Comparison of ENCODE assay signal across 1 cellular context in the genomic region with DNA sequence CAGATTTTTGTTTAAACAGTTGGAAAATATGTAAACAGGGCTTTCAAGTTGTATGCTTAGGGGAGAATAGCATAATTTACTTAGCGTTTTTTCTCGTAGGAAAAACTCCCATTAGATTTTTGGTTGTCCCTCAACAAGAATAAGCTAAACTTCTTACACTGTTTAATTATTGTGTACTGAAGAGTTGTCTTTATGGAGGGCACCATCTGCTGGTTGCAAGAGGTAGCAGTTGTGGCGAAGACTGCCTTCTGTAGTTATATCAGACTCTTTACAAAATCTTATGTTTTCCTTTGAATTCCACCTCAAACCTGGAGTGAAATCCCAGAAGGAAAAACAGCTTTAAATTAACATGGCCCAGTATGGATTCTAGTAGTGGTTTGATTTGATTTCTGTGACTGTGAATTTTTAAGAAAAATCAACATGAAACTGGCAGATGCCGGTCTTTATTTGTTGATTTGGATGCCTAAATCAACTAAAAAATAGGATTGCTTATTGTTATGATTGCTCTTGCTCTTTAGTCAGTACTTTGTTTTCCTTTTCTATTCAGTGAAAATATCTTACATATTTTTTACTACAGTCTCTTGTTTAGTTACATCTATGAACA.
TF ChIP-seq lines count a peak whose summit lies in the region.

No MANE protein-coding gene starts in this region.

TF ChIP-seq in HCT116, 20 proteins besides CTCF, POLR2A, EP300 and RAD21 (continued from another document):
- TF ChIP-seq EGR1 (IDR thresholded peaks at IDR 0.05; ENCODE audit: low read depth) (no peak), CEBPB (IDR thresholded peaks at IDR 0.05; ENCODE audit: low read depth) (no peak), TCF7L2 (IDR thresholded peaks at IDR 0.05; ENCODE audit: borderline replicate concordance, extremely low read depth, insufficient read depth, insufficient read length) (no peak), CBX3 (IDR thresholded peaks at IDR 0.05; ENCODE audit: low read depth) (no peak), FOSL1 (IDR thresholded peaks at IDR 0.05; ENCODE audit: low read depth) (no peak), ELF1 (IDR thresholded peaks at IDR 0.05; ENCODE audit: borderline replicate concordance, low read depth) (no peak), EZH2 (IDR thresholded peaks at IDR 0.05) (no peak), YY1 (IDR thresholded peaks at IDR 0.05; ENCODE audit: extremely low read depth, insufficient replicate concordance, low read depth, low read length) (no peak), ZNF274 (IDR thresholded peaks at IDR 0.05; ENCODE audit: low read depth, low read length) (no peak), ZFX (IDR thresholded peaks at IDR 0.05) (no peak)
- TF ChIP-seq, protein P1, sequence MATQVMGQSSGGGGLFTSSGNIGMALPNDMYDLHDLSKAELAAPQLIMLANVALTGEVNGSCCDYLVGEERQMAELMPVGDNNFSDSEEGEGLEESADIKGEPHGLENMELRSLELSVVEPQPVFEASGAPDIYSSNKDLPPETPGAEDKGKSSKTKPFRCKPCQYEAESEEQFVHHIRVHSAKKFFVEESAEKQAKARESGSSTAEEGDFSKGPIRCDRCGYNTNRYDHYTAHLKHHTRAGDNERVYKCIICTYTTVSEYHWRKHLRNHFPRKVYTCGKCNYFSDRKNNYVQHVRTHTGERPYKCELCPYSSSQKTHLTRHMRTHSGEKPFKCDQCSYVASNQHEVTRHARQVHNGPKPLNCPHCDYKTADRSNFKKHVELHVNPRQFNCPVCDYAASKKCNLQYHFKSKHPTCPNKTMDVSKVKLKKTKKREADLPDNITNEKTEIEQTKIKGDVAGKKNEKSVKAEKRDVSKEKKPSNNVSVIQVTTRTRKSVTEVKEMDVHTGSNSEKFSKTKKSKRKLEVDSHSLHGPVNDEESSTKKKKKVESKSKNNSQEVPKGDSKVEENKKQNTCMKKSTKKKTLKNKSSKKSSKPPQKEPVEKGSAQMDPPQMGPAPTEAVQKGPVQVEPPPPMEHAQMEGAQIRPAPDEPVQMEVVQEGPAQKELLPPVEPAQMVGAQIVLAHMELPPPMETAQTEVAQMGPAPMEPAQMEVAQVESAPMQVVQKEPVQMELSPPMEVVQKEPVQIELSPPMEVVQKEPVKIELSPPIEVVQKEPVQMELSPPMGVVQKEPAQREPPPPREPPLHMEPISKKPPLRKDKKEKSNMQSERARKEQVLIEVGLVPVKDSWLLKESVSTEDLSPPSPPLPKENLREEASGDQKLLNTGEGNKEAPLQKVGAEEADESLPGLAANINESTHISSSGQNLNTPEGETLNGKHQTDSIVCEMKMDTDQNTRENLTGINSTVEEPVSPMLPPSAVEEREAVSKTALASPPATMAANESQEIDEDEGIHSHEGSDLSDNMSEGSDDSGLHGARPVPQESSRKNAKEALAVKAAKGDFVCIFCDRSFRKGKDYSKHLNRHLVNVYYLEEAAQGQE (IDR thresholded peaks at IDR 0.05; ENCODE audit: low read depth): no peak
